Comparison of ENCODE assay signal across 21 cellular contexts in the genomic region with DNA sequence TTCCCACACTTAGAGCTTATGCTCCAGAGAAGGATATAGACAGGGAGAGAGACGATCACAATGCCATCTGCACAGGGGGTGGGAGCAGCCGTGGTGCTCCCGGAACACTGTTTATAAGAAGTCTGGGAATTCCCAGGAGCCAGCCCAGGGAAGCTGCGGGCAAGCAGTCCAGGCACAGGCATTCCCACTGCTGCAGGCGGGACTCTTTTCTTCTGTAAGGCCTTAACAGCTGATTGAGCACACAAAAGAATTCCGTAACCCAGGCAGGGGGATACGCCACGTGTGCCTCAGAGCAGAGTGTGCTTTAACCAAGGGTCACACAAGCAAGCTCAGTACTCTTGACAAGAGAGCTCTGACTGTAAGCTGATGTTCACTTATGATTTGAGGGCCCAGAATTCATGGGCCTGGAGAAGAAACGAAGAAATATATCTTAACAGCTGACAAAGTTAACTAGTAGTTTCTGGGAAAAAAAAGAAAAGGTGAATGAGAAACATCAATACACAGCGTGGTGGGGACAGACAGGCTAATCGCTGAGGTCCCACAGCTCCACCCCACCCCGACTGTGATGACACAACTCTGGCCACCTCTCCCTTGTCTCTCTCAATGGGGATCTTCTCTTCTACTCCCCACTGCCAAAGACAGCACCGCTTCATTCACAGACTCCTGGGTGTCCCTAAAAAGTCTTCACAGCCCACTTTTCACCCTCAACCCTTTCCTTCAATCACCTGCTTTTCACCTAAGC.
DNase-seq lines count a peak whose midpoint lies in the region; ATAC-seq and TF ChIP-seq lines count a peak whose summit lies in the region.
"Had no signal": no experiment of that assay in that cellular context is flagged by ENCODE, and none has a peak within 500 bp of the region (broad histone marks: within the 10 kb centered on the region; RNA-seq: fewer than 3 reads in every experiment).

No MANE protein-coding gene starts in this region.

- DNase-seq in GM23338 (ENCODE audit: low spot score), result peak; percentile 77
- peak; percentile 57 for DNase-seq in NT2/D1 (ENCODE audit: low read depth, low spot score)
- peak; percentile 54 for DNase-seq in renal cortical epithelial cell (ENCODE audit: low read depth)
- DNase-seq in NOMO-1 (lab: John Stamatoyannopoulos, UW; ENCODE audit: unreplicated experiment in 2 of 2), result no peak
- DNase-seq in HFFc6, result no peak
- DNase-seq in activated effector memory CD4-positive, alpha-beta T cell treated with anti-CD3 and anti-CD28 coated beads, Interleukin-2, amount 50 U/mL, for 16 hours, result no peak
- DNase-seq: activated naive CD4-positive, alpha-beta T cell treated with anti-CD3 and anti-CD28 coated beads, Interleukin-2, amount 50 U/mL, for 16 hours; activated T-cell treated with anti-CD3 and anti-CD28 coated beads, Interleukin-2, amount 50 U/mL, for 1 hour; Calu3; dermis blood vessel endothelial cell; erythroblast; KG1; NCI-H446 treated with DMSO at 0.1 percent for 48 hours; nucleus accumbens; PC-3; right lobe of liver; stimulated activated CD4-positive, alpha-beta T cell treated with anti-CD3 and anti-CD28 coated beads, Interleukin-4, amount 100 ng/mL, for 1 hour; stimulated activated CD8-positive, alpha-beta memory T cell treated with anti-CD3 and anti-CD28 coated beads, Interleukin-4, amount 100 ng/mL, for 48 hours had no signal

- H3K9me2 ChIP-seq in GM23338 (ENCODE audit: insufficient read depth), result no peaks in the 10 kb centered on the region

- H3K9me3 Mint-ChIP-seq in GM23338 (no peaks in the 10 kb centered on the region; the same call in 2 of the 3 replicates), HFFc6 (no peaks in the 10 kb centered on the region)

- TF ChIP-seq CTCF in GM23338 (conservative IDR thresholded peaks at IDR 0.05; ENCODE audit: low read depth in 2 of 2) (no peak), HFFc6 (IDR thresholded peaks at IDR 0.05) (no peak)

- ATAC-seq in GM23338, result peak; percentile 92
- ATAC-seq: right lobe of liver had no signal

- peak overlapping the region; percentile 15; the same call in 1 of the 2 replicates for H3K4me2 ChIP-seq in GM23338

- H3K27ac ChIP-seq in GM23338 (ENCODE audit: low read depth) (no peak overlapping the region), iPS-18a (ENCODE audit: low read length) (no peak overlapping the region)
- H3K27ac ChIP-seq: HL-60, right lobe of liver had no signal

- H2AFZ ChIP-seq in GM23338, result peak overlapping the region; percentile 80

- H3K27me3 ChIP-seq in GM23338 (ENCODE audit: insufficient read depth), result no peaks in the 10 kb centered on the region
- peaks cover 3% of the 10 kb centered on the region for H3K27me3 ChIP-seq in NT2/D1 (ENCODE audit: insufficient read depth, insufficient read length)
- H3K27me3 ChIP-seq in iPS-18a (ENCODE audit: control insufficient read depth, insufficient read depth, low read length), result no peaks in the 10 kb centered on the region
- H3K27me3 ChIP-seq: right lobe of liver had no signal

- H3K27me3 Mint-ChIP-seq in GM23338 (ENCODE audit: insufficient read depth, low read depth, poor library complexity) (peaks cover 6% of the 10 kb centered on the region), HFFc6 (ENCODE audit: insufficient read depth) (peaks cover 5% of the 10 kb centered on the region)

- H3K9me3 ChIP-seq in NT2/D1 (ENCODE audit: insufficient read depth, low read length) (no peaks in the 10 kb centered on the region), iPS-18a (ENCODE audit: control insufficient read depth, low read depth, low read length) (no peaks in the 10 kb centered on the region)
- H3K9me3 ChIP-seq: right lobe of liver had no signal

- H3K4me1 Mint-ChIP-seq in GM23338 (peaks cover 25% of the 10 kb centered on the region), HFFc6 (ENCODE audit: low read depth) (peaks cover 57% of the 10 kb centered on the region)

- H3K27ac Mint-ChIP-seq in GM23338, result no peak overlapping the region
- H3K27ac Mint-ChIP-seq in HFFc6, result no peak overlapping the region

- H3F3A ChIP-seq in GM23338 (replicated peaks; ENCODE audit: low read depth), result no peaks in the 10 kb centered on the region

- H3K4me3 ChIP-seq in GM23338, result 0 out of 2 replicates have a peak overlapping the region, but pooled peaks have one; percentile 18
- H3K4me3 ChIP-seq in NT2/D1 (ENCODE audit: insufficient read length, low read depth), result no peak overlapping the region
- H3K4me3 ChIP-seq in iPS-18a (ENCODE audit: low read length), result no peak overlapping the region
- H3K4me3 ChIP-seq: right lobe of liver had no signal

- no peaks in the 10 kb centered on the region for H3K36me3 Mint-ChIP-seq in GM23338 (ENCODE audit: low read depth)
- H3K36me3 Mint-ChIP-seq in HFFc6 (ENCODE audit: low read depth), result no peaks in the 10 kb centered on the region
- H3K36me3 Mint-ChIP-seq: brain had no signal

- H3K79me2 ChIP-seq in GM23338 (replicated peaks; ENCODE audit: insufficient read depth), result no peaks in the 10 kb centered on the region

- H3K9ac ChIP-seq in NT2/D1 (ENCODE audit: insufficient read length, low read depth) (peak overlapping the region; percentile 9), iPS-18a (ENCODE audit: low read length) (peak overlapping the region; percentile 32)

- H3K4me3 Mint-ChIP-seq in GM23338 (no peak overlapping the region), HFFc6 (no peak overlapping the region)

- no peaks in the 10 kb centered on the region for H3K36me3 ChIP-seq in GM23338 (ENCODE audit: insufficient read depth)
- H3K36me3 ChIP-seq in NT2/D1 (ENCODE audit: insufficient read depth, insufficient read length, low read length), result no peaks in the 10 kb centered on the region
- no peaks in the 10 kb centered on the region for H3K36me3 ChIP-seq in iPS-18a (ENCODE audit: control insufficient read depth, low read depth, low read length)
- H3K36me3 ChIP-seq: right lobe of liver had no signal

- H4K20me1 ChIP-seq in GM23338 (replicated peaks; ENCODE audit: insufficient read depth), result no peaks in the 10 kb centered on the region

- H3K4me1 ChIP-seq in GM23338 (ENCODE audit: insufficient read depth), result peaks cover 13% of the 10 kb centered on the region
- H3K4me1 ChIP-seq in NT2/D1 (ENCODE audit: insufficient read depth, insufficient read length), result peaks cover 2% of the 10 kb centered on the region
- H3K4me1 ChIP-seq in iPS-18a (ENCODE audit: control insufficient read depth, low read depth, low read length), result peaks cover 18% of the 10 kb centered on the region
- H3K4me1 ChIP-seq: right lobe of liver had no signal

TF ChIP-seq in GM23338, 12 proteins besides CTCF, POLR2A, EP300 and RAD21:
- TF ChIP-seq EZH2phosphoT487 (IDR thresholded peaks at IDR 0.05; ENCODE audit: unreplicated experiment) (no peak), CREB1 (CRISPR knock-in tag; IDR thresholded peaks at IDR 0.05; ENCODE audit: low read depth) (no peak), NANOG (IDR thresholded peaks at IDR 0.05; ENCODE audit: borderline replicate concordance) (no peak), ZNF114 (CRISPR knock-in tag; IDR thresholded peaks at IDR 0.05) (no peak), REST (IDR thresholded peaks at IDR 0.05; ENCODE audit: unreplicated experiment) (no peak)

Comparison
In these comparisons a context has a peak if more than half of its experiments do, and no peak if none do; other contexts are left out.
1. DNase-seq: peak in GM23338 (single experiment), NT2/D1 (single experiment) and renal cortical epithelial cell (single experiment); none in NOMO-1 (0 of 2), HFFc6 (single experiment) and activated effector memory CD4-positive, alpha-beta T cell treated with anti-CD3 and anti-CD28 coated beads, Interleukin-2, amount 50 U/mL, for 16 hours (single experiment).